In the genomic region with DNA sequence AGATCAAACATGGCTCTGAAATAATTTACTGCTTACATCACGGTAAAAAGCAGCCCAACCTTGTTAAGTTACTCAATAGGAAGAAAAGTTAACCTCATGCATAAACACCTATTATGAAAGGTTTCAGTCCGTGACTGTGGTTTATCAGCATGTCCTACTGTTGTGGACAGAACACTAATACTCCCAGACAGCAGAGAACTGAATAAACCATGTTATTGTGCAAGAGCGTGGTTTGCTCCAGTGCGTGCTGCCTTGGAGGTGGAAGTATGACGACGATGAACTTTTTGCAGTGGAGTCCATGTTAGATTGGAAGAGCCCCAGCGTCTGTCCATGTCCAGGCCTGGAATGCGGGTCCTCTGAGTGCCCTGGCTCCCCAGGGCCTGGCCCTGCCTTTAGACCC, we compare ENCODE assay signal across 14 cellular contexts. TPM values are rescaled to one million over a fixed set of nuclear protein-coding genes. Genes with fewer than 3 reads are reported as not detected.
DNase-seq lines count a peak whose midpoint lies in the region; ATAC-seq lines count a peak whose summit lies in the region.
"Had no signal": no experiment of that assay in that cellular context is flagged by ENCODE, and none has a peak within 500 bp of the region (broad histone marks: within the 10 kb centered on the region; RNA-seq: fewer than 3 reads in every experiment).

No MANE protein-coding gene starts in this region.

- H2AK5ac ChIP-seq in trophoblast cell (ENCODE audit: low read length) = no peak overlapping the region

- H2BK12ac ChIP-seq in trophoblast cell (ENCODE audit: low read length) = no peak overlapping the region

- H3K4me2 ChIP-seq in trophoblast cell (ENCODE audit: low read length) = no peak overlapping the region

- H3K79me1 ChIP-seq in trophoblast cell (ENCODE audit: low read length) = no peaks in the 10 kb centered on the region

- no peak overlapping the region for H3K27ac ChIP-seq in trophoblast cell (ENCODE audit: low read depth, low read length)

- intact Hi-C loops in head of caudate nucleus (cut with DNase I) = no loop called here

- WGBS in trophoblast cell (ENCODE audit: extremely low coverage, insufficient coverage, insufficient read length) = no CpG with 5 or more reads among the region's 8 CpGs

- DNase-seq in HCEC 1CT (peak; percentile 67), SIG-M5 (lab: John Stamatoyannopoulos, UW) (peak; percentile 59), trophoblast cell (peak; percentile 54 to 69), head of caudate nucleus (no peak), AG08396 (ENCODE audit: low spot score) (no peak)
- no peak for DNase-seq in activated CD8-positive, alpha-beta memory T cell treated with anti-CD3 and anti-CD28 coated beads for 24 hours
- DNase-seq in activated effector memory CD4-positive, alpha-beta T cell treated with anti-CD3 and anti-CD28 coated beads, Interleukin-2, amount 50 U/mL, for 16 hours = no peak
- DNase-seq: C1 segment of cervical spinal cord; effector CD8-positive, alpha-beta T cell; hypothalamus; NCI-H2171 treated with DMSO at 0.1 percent for 48 hours; stimulated activated CD4-positive, alpha-beta T cell treated with anti-CD3 and anti-CD28 coated beads, Interleukin-1b, Interleukin-23, amount 100 ng/mL, for 48 hours had no signal

- no peak overlapping the region for H3K18ac ChIP-seq in trophoblast cell (ENCODE audit: low read length)

- no peak overlapping the region for H4K91ac ChIP-seq in trophoblast cell (ENCODE audit: low read depth, low read length)

- H4K8ac ChIP-seq in trophoblast cell (ENCODE audit: low read depth, low read length) = no peak overlapping the region

- H3K36me3 ChIP-seq in trophoblast cell (ENCODE audit: control insufficient read depth in 1 of 2, insufficient read depth in 2 of 2, low read length in 2 of 2) = peaks cover 0 to 3% of the 10 kb centered on the region in 2 experiments

- H3K9ac ChIP-seq in trophoblast cell (ENCODE audit: low read length) = no peak overlapping the region

- H3K9me3 ChIP-seq in trophoblast cell (ENCODE audit: insufficient read depth, low read depth, low read length) = no peaks in the 10 kb centered on the region

- H3K4ac ChIP-seq in trophoblast cell (ENCODE audit: low read depth, low read length) = no peak overlapping the region

- H2BK120ac ChIP-seq in trophoblast cell (ENCODE audit: insufficient read depth, low read length, poor library complexity) = no peak overlapping the region

- H3K14ac ChIP-seq in trophoblast cell (ENCODE audit: low read length) = no peak overlapping the region

- H3K4me3 ChIP-seq in trophoblast cell (ENCODE audit: low read depth, low read length) = no peak overlapping the region

- H2AFZ ChIP-seq in trophoblast cell (ENCODE audit: insufficient read depth, low read length, poor library complexity) = no peak overlapping the region

- no peak overlapping the region for H3K23ac ChIP-seq in trophoblast cell (ENCODE audit: low read length)

- no peaks in the 10 kb centered on the region for H3K79me2 ChIP-seq in trophoblast cell (ENCODE audit: control insufficient read depth, insufficient read depth, low read length, poor library complexity)

- ATAC-seq in esophagus mucosa = peak; percentile 25
- ATAC-seq: stimulated activated effector memory CD8-positive, alpha-beta T cell treated with anti-CD3 and anti-CD28 coated beads, Interleukin-12 subunit alpha, Interleukin-12 subunit beta, amount 100 ng/mL, for 72 hours had no signal

- H4K12ac ChIP-seq in trophoblast cell (ENCODE audit: low read depth, low read length) = no peak overlapping the region

- H3K4me1 ChIP-seq in trophoblast cell (ENCODE audit: control insufficient read depth in 1 of 2, insufficient read depth in 2 of 2, low read length in 2 of 2) = no peaks in the 10 kb centered on the region

- no peak overlapping the region for H2BK5ac ChIP-seq in trophoblast cell (ENCODE audit: low read depth, low read length, poor library complexity)

- H3K27me3 ChIP-seq in trophoblast cell (ENCODE audit: insufficient read depth, low read length) = no peaks in the 10 kb centered on the region

RNA-seq across cellular contexts. Expression of a gene that starts 48.6 kb away (rescaled TPM):
- 19.7 TPM for total RNA-seq in esophagus mucosa
- 1.2 and 1.3 TPM in 2 replicates for polyA plus RNA-seq in trophoblast cell (2013)

RNA-seq across cellular contexts. Expression of a gene that starts 55.8 kb away (rescaled TPM):
- total RNA-seq in esophagus mucosa = 11.8 TPM
- 7.4 TPM in 2 replicates for polyA plus RNA-seq in trophoblast cell (2013)

Comparison
In these comparisons a context has a peak if more than half of its experiments do, and no peak if none do; other contexts are left out.
1. DNase-seq: peak in HCEC 1CT (single experiment), SIG-M5 (single experiment) and trophoblast cell (2 of 2); none in activated CD8-positive, alpha-beta memory T cell treated with anti-CD3 and anti-CD28 coated beads for 24 hours (single experiment), head of caudate nucleus (0 of 42), AG08396 (single experiment) and activated effector memory CD4-positive, alpha-beta T cell treated with anti-CD3 and anti-CD28 coated beads, Interleukin-2, amount 50 U/mL, for 16 hours (single experiment).